In the genomic region with DNA sequence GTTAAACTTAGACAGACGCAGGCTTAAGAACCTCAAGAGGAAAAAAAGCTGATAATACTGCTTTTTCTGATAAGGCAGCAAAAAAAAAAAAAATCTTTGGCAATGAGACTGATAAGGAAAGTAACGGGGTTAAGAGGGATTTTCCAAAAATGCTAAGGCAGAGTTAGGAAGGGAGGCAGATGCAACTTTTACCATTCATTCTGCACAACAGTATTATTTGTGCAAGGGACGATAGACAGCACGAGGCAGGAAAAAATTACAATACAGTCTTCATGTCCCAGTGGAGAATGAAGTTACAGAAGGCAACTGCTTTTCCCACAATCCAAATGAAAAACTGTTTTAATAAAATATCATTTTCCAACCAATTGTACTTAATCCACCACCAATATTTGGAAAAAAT, we compare ENCODE assay signal across 24 cellular contexts.
"Had no signal": no experiment of that assay in that cellular context is flagged by ENCODE, and none has a peak within 500 bp of the region (broad histone marks: within the 10 kb centered on the region; RNA-seq: fewer than 3 reads in every experiment).

No MANE protein-coding gene starts in this region.

- H3K4me3 Mint-ChIP-seq: central memory CD8-positive, alpha-beta T cell; dendritic cell treated with granulocyte-macrophage colony-stimulating factor and Interleukin-4, amounts not matched to agents 40 ng/mL and 50 ng/mL, for 4 days; immature natural killer cell; natural killer cell; stimulated activated naive CD8-positive, alpha-beta T cell treated with anti-CD3 and anti-CD28 coated beads, Interleukin-15, amount 100 ng/mL, for 72 hours had no signal

- H3K9me3 Mint-ChIP-seq: central memory CD8-positive, alpha-beta T cell; dendritic cell treated with granulocyte-macrophage colony-stimulating factor and Interleukin-4, amounts not matched to agents 40 ng/mL and 50 ng/mL, for 4 days; stimulated activated naive CD8-positive, alpha-beta T cell treated with anti-CD3 and anti-CD28 coated beads, Interleukin-15, amount 100 ng/mL, for 72 hours had no signal

- H3K27me3 Mint-ChIP-seq: dendritic cell treated with granulocyte-macrophage colony-stimulating factor and Interleukin-4, amounts not matched to agents 40 ng/mL and 50 ng/mL, for 4 days; stimulated activated naive CD8-positive, alpha-beta T cell treated with anti-CD3 and anti-CD28 coated beads, Interleukin-15, amount 100 ng/mL, for 72 hours had no signal

- H3K4me3 ChIP-seq: colonic mucosa, esophagus squamous epithelium, pancreas, skin epidermis, suprapubic skin, transverse colon, upper lobe of right lung, uterus had no signal

- H3K36me3 ChIP-seq: colonic mucosa, esophagus squamous epithelium, pancreas, suprapubic skin, transverse colon, upper lobe of right lung, uterus had no signal

- H3K4me1 Mint-ChIP-seq: central memory CD8-positive, alpha-beta T cell; immature natural killer cell; natural killer cell had no signal

- H3K9me3 ChIP-seq: colonic mucosa, esophagus squamous epithelium, pancreas, suprapubic skin, transverse colon, upper lobe of right lung, uterus had no signal

- H3K27me3 ChIP-seq: colonic mucosa, esophagus squamous epithelium, pancreas, suprapubic skin, transverse colon, upper lobe of right lung, uterus had no signal

- ATAC-seq: left colon; natural killer cell; pancreas; stimulated activated naive CD8-positive, alpha-beta T cell treated with anti-CD3 and anti-CD28 coated beads, Interleukin-15, amount 100 ng/mL, for 72 hours; upper lobe of right lung had no signal

- H3K27ac Mint-ChIP-seq: dendritic cell treated with granulocyte-macrophage colony-stimulating factor and Interleukin-4, amounts not matched to agents 40 ng/mL and 50 ng/mL, for 4 days; immature natural killer cell; natural killer cell; stimulated activated naive CD8-positive, alpha-beta T cell treated with anti-CD3 and anti-CD28 coated beads, Interleukin-15, amount 100 ng/mL, for 72 hours had no signal

- H3K36me3 Mint-ChIP-seq: immature natural killer cell, natural killer cell had no signal

- DNase-seq: colonic mucosa; effector CD8-positive, alpha-beta T cell; erythroblast; esophagus squamous epithelium; hypothalamus; immature natural killer cell; islet precursor cell; kidney glomerular epithelial cell; left colon; natural killer cell; occipital lobe; pancreas; retina; stimulated activated CD4-positive, alpha-beta T cell treated with anti-CD3 and anti-CD28 coated beads, Interleukin-15, amount 100 ng/mL, for 24 hours; stimulated activated CD4-positive, alpha-beta T cell treated with anti-CD3 and anti-CD28 coated beads, Interleukin-2, amount 100 ng/mL, for 48 hours; stimulated activated naive CD4-positive, alpha-beta T cell; stimulated activated naive CD8-positive, alpha-beta T cell treated with anti-CD3 and anti-CD28 coated beads, Interleukin-15, amount 100 ng/mL, for 72 hours; transverse colon; upper lobe of right lung; uterus had no signal

- H3K4me1 ChIP-seq: colonic mucosa, esophagus squamous epithelium, suprapubic skin, transverse colon, uterus had no signal

- H3K27ac ChIP-seq: colonic mucosa, esophagus squamous epithelium, pancreas, skin epidermis, suprapubic skin, transverse colon, upper lobe of right lung, uterus had no signal
